Comparison of ENCODE assay signal across 1 cellular context in the genomic region with DNA sequence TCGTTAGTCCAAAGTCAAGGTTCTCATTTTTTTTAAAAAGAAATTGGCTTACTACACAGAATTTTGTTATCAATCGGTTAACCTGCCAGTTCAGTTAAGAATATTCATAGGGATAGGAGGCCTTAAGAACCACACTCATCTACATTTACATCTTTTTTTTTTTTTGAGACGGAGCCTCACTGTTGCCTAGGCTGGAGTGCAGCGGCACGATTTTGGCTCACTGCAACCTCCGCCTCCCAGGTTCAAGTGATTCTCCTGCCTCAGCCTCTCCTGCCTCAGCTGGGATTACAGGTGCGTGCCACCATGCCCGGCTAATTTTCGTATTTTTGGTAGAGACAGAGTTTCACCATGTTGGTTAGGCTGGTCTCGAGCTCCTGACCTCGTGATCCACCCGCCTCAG.
A peak's percentile ranks its signal among the peaks of the same experiment; 100 is the strongest.
TF ChIP-seq lines count a peak whose summit lies in the region.

No MANE protein-coding gene starts in this region.

TF ChIP-seq in K562, 482 proteins besides CTCF, POLR2A, EP300 and RAD21:
- TF ChIP-seq SMAD4 (CRISPR knock-in tag; conservative IDR thresholded peaks at IDR 0.05) (no peak), POLR2G (IDR thresholded peaks at IDR 0.05; ENCODE audit: low read depth, low read length) (peak; percentile 2; the same call in 1 of the 2 replicates), POLR2B (IDR thresholded peaks at IDR 0.05; ENCODE audit: low read depth, partially characterized antibody) (peak; percentile 25), SUPT5H (IDR thresholded peaks at IDR 0.05) (peak; percentile 49)
